8 cellular contexts compared by ENCODE assay signal in genomic region chr1:208242829-208243521, GRCh38. TPM values are rescaled to one million over a fixed set of nuclear protein-coding genes. Genes with fewer than 3 reads are reported as not detected.
DNase-seq lines count a peak whose midpoint lies in the region; ATAC-seq and TF ChIP-seq lines count a peak whose summit lies in the region.

No MANE protein-coding gene starts in this region.

- peak overlapping the region; percentile 54; the same call in 1 of the 2 replicates for H3K27ac ChIP-seq in SJCRH30

- H3K4me3 Mint-ChIP-seq in T-helper 1 cell treated with Interleukin-12 subunit alpha and Interleukin-12 subunit beta and Interleukin-4 antibody, amounts not matched to agents 30 μg/mL and 1 μg/mL, for 36 hours = peak overlapping the region; percentile 64
- peak overlapping the region; percentile 72 to 92 (median 88) for H3K4me3 Mint-ChIP-seq in naive B cell

- H3K36me3 Mint-ChIP-seq in T-helper 1 cell treated with Interleukin-12 subunit alpha and Interleukin-12 subunit beta and Interleukin-4 antibody, amounts not matched to agents 30 μg/mL and 1 μg/mL, for 36 hours (ENCODE audit: low read depth) = no peaks in the 10 kb centered on the region
- H3K36me3 Mint-ChIP-seq in naive B cell = no peaks in the 10 kb centered on the region

- H3K4me3 ChIP-seq in SJCRH30 = peak overlapping the region; percentile 83

- TF ChIP-seq POLR2A in erythroblast (IDR thresholded peaks at IDR 0.05; ENCODE audit: low read length) = no peak

- no peaks in the 10 kb centered on the region for H3K9me3 Mint-ChIP-seq in T-helper 1 cell treated with Interleukin-12 subunit alpha and Interleukin-12 subunit beta and Interleukin-4 antibody, amounts not matched to agents 30 μg/mL and 1 μg/mL, for 36 hours
- H3K9me3 Mint-ChIP-seq in naive B cell = no peaks in the 10 kb centered on the region

- H3K36me3 ChIP-seq in SJCRH30 = no peaks in the 10 kb centered on the region

- H3K9me3 ChIP-seq in SJCRH30 (replicated peaks) = no peaks in the 10 kb centered on the region

- H3K27me3 ChIP-seq in SJCRH30 = no peaks in the 10 kb centered on the region

- H3K4me1 ChIP-seq in SJCRH30 = peaks cover 32% of the 10 kb centered on the region

- no peak overlapping the region for H3K27ac Mint-ChIP-seq in T-helper 1 cell treated with Interleukin-12 subunit alpha and Interleukin-12 subunit beta and Interleukin-4 antibody, amounts not matched to agents 30 μg/mL and 1 μg/mL, for 36 hours
- H3K27ac Mint-ChIP-seq in naive B cell = peak overlapping the region in 2 of 6 donors; percentile 15 to 66

- DNase-seq in T-helper 1 cell = no peak
- DNase-seq in SJCRH30 = peak in 1 of 2 experiments; percentile 59
- DNase-seq in erythroblast (lab: John Stamatoyannopoulos, UW) = peak; percentile 43 to 56
- peak; percentile 10 for DNase-seq in naive B cell
- DNase-seq in ureter (ENCODE audit: low spot score) = no peak

- ATAC-seq in naive B cell (ENCODE audit: low read depth in 2 of 2) = no peak
- no peak for ATAC-seq in HG03432 (IDR thresholded peaks at IDR 0.05; ENCODE audit: unreplicated experiment)
- no peak for ATAC-seq in GM18870 (IDR thresholded peaks at IDR 0.05; ENCODE audit: unreplicated experiment)

- peaks cover 68% of the 10 kb centered on the region for H3K27me3 Mint-ChIP-seq in T-helper 1 cell treated with Interleukin-12 subunit alpha and Interleukin-12 subunit beta and Interleukin-4 antibody, amounts not matched to agents 30 μg/mL and 1 μg/mL, for 36 hours (ENCODE audit: low read depth)
- H3K27me3 Mint-ChIP-seq in naive B cell = peaks cover 0 to 11% (median 0%) of the 10 kb centered on the region in 3 donors

- peaks cover 8% of the 10 kb centered on the region for H3K4me1 Mint-ChIP-seq in T-helper 1 cell treated with Interleukin-12 subunit alpha and Interleukin-12 subunit beta and Interleukin-4 antibody, amounts not matched to agents 30 μg/mL and 1 μg/mL, for 36 hours (ENCODE audit: low read depth)
- peaks cover 12 to 24% (median 14%) of the 10 kb centered on the region in 3 donors for H3K4me1 Mint-ChIP-seq in naive B cell

RNA-seq across cellular contexts. Expression of gene PLXNA2, which starts 1.2 kb away (rescaled TPM):
- total RNA-seq in SJCRH30 (2014; rRNA removed; shearing (Covaris generic)) = 26.2 and 34.8 TPM in 2 replicates
- polyA plus RNA-seq in naive B cell (ENCODE audit: low read depth in 6 of 6) = 1 to 10 TPM in 1 of 6 donors, under 1 TPM in 4, not detected in 1; 0.35 to 1.6 (median 0.60) TPM
- total RNA-seq in ureter = 51.7 TPM

Comparison
In these comparisons a context has a peak if more than half of its experiments do, and no peak if none do; other contexts are left out.
1. DNase-seq: peak in erythroblast (2 of 2) and naive B cell (single experiment); none in T-helper 1 cell (0 of 5) and ureter (single experiment).